Comparison of ENCODE assay signal across 14 cellular contexts in the genomic region with DNA sequence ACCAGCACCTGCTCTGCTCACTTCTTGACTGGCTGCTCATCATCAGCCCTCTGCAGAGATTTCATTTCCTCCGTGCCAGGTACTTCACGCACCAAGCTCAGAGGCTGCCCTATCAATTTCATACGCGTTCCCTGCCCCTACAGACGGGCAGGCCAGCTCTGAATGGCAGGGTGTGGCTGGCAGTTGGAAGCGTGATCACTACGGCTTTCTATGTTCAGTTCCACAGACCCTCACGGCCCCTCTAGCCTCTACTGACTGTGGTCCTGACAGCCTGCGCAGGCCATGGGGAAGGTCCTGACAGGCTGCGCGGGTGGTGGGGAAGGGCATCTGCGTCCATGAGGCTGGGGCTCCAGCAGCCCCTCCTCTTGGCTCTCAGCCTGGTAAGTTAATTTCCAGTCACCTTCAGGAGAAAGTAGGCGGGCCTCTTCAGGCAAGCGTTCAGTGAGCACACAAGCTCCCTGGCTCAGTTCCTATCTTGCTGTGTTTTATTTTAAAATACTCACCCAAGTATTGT.
DNase-seq lines count a peak whose midpoint lies in the region; ATAC-seq, FAIRE-seq and TF ChIP-seq lines count a peak whose summit lies in the region.
"Had no signal": no experiment of that assay in that cellular context is flagged by ENCODE, and none has a peak within 500 bp of the region (broad histone marks: within the 10 kb centered on the region; RNA-seq: fewer than 3 reads in every experiment).

No MANE protein-coding gene starts in this region.

- no peaks in the 10 kb centered on the region for H3K9me3 Mint-ChIP-seq in endodermal cell
- H3K9me3 Mint-ChIP-seq in activated T-helper 17 cell treated with anti-CD3 and anti-CD28 coated beads, Interleukin-2, amount 50 U/mL, for 72 hours: no peaks in the 10 kb centered on the region
- H3K9me3 Mint-ChIP-seq: dendritic cell treated with granulocyte-macrophage colony-stimulating factor and Interleukin-4, amounts not matched to agents 40 ng/mL and 50 ng/mL, for 4 days had no signal

- intact Hi-C loops in pancreas (cut with DNase I): no loop called here

- WGBS in endodermal cell (ENCODE audit: insufficient coverage in 1 of 2, insufficient read length in 1 of 2), 2 experiments: 95 to 97% methylated on average over 11 to 14 of the region's 14 CpGs
- WGBS in pancreas, 2 donors: 29 to 34% methylated on average over 14 of the region's 14 CpGs

- H3K36me3 Mint-ChIP-seq in endodermal cell (ENCODE audit: low read depth): peaks cover 20% of the 10 kb centered on the region
- no peaks in the 10 kb centered on the region for H3K36me3 Mint-ChIP-seq in activated T-helper 17 cell treated with anti-CD3 and anti-CD28 coated beads, Interleukin-2, amount 50 U/mL, for 72 hours (ENCODE audit: low read depth)

- H3K4me3 ChIP-seq in endodermal cell (ENCODE audit: low read length): no peak overlapping the region
- no peak overlapping the region for H3K4me3 ChIP-seq in pancreas
- H3K4me3 ChIP-seq: gastroesophageal sphincter had no signal

- ATAC-seq in pancreas: peak; percentile 67 to 86 (median 74)
- no peak for ATAC-seq in activated T-helper 17 cell treated with anti-CD3 and anti-CD28 coated beads, Interleukin-2, amount 50 U/mL, for 72 hours (replicated peaks)
- no peak for ATAC-seq in GM18858 (IDR thresholded peaks at IDR 0.05; ENCODE audit: unreplicated experiment)
- ATAC-seq in GM18861 (IDR thresholded peaks at IDR 0.05; ENCODE audit: unreplicated experiment): no peak
- ATAC-seq: gastroesophageal sphincter had no signal

- H3K4me3 Mint-ChIP-seq in endodermal cell: no peak overlapping the region
- no peak overlapping the region for H3K4me3 Mint-ChIP-seq in activated T-helper 17 cell treated with anti-CD3 and anti-CD28 coated beads, Interleukin-2, amount 50 U/mL, for 72 hours
- H3K4me3 Mint-ChIP-seq: dendritic cell treated with granulocyte-macrophage colony-stimulating factor and Interleukin-4, amounts not matched to agents 40 ng/mL and 50 ng/mL, for 4 days had no signal

- FAIRE-seq in pancreas (lab: Jason Lieb, UNC): no peak

- no peak overlapping the region for H3K27ac Mint-ChIP-seq in endodermal cell
- H3K27ac Mint-ChIP-seq in activated T-helper 17 cell treated with anti-CD3 and anti-CD28 coated beads, Interleukin-2, amount 50 U/mL, for 72 hours: no peak overlapping the region
- H3K27ac Mint-ChIP-seq: dendritic cell treated with granulocyte-macrophage colony-stimulating factor and Interleukin-4, amounts not matched to agents 40 ng/mL and 50 ng/mL, for 4 days had no signal

- DNase-seq in NCI-H510A (lab: John Stamatoyannopoulos, UW): peak; percentile 79
- DNase-seq in endodermal cell: peak; percentile 40
- peak in 1 of 6 donors; percentile 57 for DNase-seq in pancreas
- DNase-seq in AML-193 (lab: John Stamatoyannopoulos, UW): no peak
- DNase-seq: activated CD4-positive, CD25-positive, alpha-beta regulatory T cell treated with anti-CD3 and anti-CD28 coated beads, Interleukin-2, amount 50 U/mL, for 72 hours; mesendoderm; MV-4-11 had no signal

- H3K9me3 ChIP-seq in endodermal cell (ENCODE audit: control insufficient read depth, low read length) (no peaks in the 10 kb centered on the region), pancreas (no peaks in the 10 kb centered on the region)
- H3K9me3 ChIP-seq: gastroesophageal sphincter had no signal

- H3K27me3 ChIP-seq in endodermal cell (ENCODE audit: control insufficient read depth, insufficient read depth, low read length, poor library complexity, severe bottlenecking) (no peaks in the 10 kb centered on the region), pancreas (no peaks in the 10 kb centered on the region)
- H3K27me3 ChIP-seq: gastroesophageal sphincter had no signal

- peaks cover 9% of the 10 kb centered on the region for H3K4me1 Mint-ChIP-seq in endodermal cell
- no peaks in the 10 kb centered on the region for H3K4me1 Mint-ChIP-seq in activated T-helper 17 cell treated with anti-CD3 and anti-CD28 coated beads, Interleukin-2, amount 50 U/mL, for 72 hours

- H3K36me3 ChIP-seq in endodermal cell (ENCODE audit: control insufficient read depth, insufficient read depth, low read length): peaks cover 6% of the 10 kb centered on the region
- no peaks in the 10 kb centered on the region for H3K36me3 ChIP-seq in pancreas

- no peak overlapping the region for H3K27ac ChIP-seq in endodermal cell (ENCODE audit: low read depth, low read length)
- no peak overlapping the region for H3K27ac ChIP-seq in pancreas
- H3K27ac ChIP-seq: C4-2B, gastroesophageal sphincter had no signal

- TF ChIP-seq CTCF in endodermal cell (conservative IDR thresholded peaks at IDR 0.05) (no peak), pancreas (IDR thresholded peaks at IDR 0.05) (no peak)

- TF ChIP-seq RAD21 in Ishikawa (IDR thresholded peaks at IDR 0.05; ENCODE audit: low read depth): no peak

- no peaks in the 10 kb centered on the region for H3K27me3 Mint-ChIP-seq in endodermal cell (ENCODE audit: insufficient read depth)
- H3K27me3 Mint-ChIP-seq in activated T-helper 17 cell treated with anti-CD3 and anti-CD28 coated beads, Interleukin-2, amount 50 U/mL, for 72 hours: no peaks in the 10 kb centered on the region
- H3K27me3 Mint-ChIP-seq: dendritic cell treated with granulocyte-macrophage colony-stimulating factor and Interleukin-4, amounts not matched to agents 40 ng/mL and 50 ng/mL, for 4 days had no signal

- no peak for TF ChIP-seq EP300 in Ishikawa (IDR thresholded peaks at IDR 0.05; ENCODE audit: borderline replicate concordance)

- no peaks in the 10 kb centered on the region for H3K4me1 ChIP-seq in endodermal cell (ENCODE audit: control insufficient read depth, insufficient read depth, low read length)
- H3K4me1 ChIP-seq in pancreas: peaks cover 0 to 4% (median 4%) of the 10 kb centered on the region in 3 donors

- no peak overlapping the region for H3K9ac ChIP-seq in endodermal cell (ENCODE audit: extremely low read depth, low read length, poor library complexity, severe bottlenecking)

TF ChIP-seq in Ishikawa, 13 proteins besides CTCF, POLR2A, EP300 and RAD21:
- TF ChIP-seq FOXM1 (IDR thresholded peaks at IDR 0.05; ENCODE audit: borderline replicate concordance, low read depth) (no peak), EGR1 (IDR thresholded peaks at IDR 0.05) (no peak), TEAD4 (IDR thresholded peaks at IDR 0.05) (no peak), TCF12 (IDR thresholded peaks at IDR 0.05; ENCODE audit: low read depth) (peak; percentile 16; the same call in 1 of the 2 replicates), NFIC (IDR thresholded peaks at IDR 0.05) (peak; percentile 63), CREB1 (IDR thresholded peaks at IDR 0.05; ENCODE audit: low read depth) (no peak), YY1 (IDR thresholded peaks at IDR 0.05; ENCODE audit: low read depth) (peak; percentile 5; the same call in 1 of the 2 replicates), CEBPB (IDR thresholded peaks at IDR 0.05) (no peak), TAF1 (IDR thresholded peaks at IDR 0.05; ENCODE audit: low read depth) (no peak), ZBTB7A (IDR thresholded peaks at IDR 0.05; ENCODE audit: low read depth) (peak; percentile 92)
- TF ChIP-seq, protein P1, sequence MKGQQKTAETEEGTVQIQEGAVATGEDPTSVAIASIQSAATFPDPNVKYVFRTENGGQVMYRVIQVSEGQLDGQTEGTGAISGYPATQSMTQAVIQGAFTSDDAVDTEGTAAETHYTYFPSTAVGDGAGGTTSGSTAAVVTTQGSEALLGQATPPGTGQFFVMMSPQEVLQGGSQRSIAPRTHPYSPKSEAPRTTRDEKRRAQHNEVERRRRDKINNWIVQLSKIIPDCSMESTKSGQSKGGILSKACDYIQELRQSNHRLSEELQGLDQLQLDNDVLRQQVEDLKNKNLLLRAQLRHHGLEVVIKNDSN (IDR thresholded peaks at IDR 0.05): no peak
- TF ChIP-seq, protein P2, sequence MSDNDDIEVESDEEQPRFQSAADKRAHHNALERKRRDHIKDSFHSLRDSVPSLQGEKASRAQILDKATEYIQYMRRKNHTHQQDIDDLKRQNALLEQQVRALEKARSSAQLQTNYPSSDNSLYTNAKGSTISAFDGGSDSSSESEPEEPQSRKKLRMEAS (IDR thresholded peaks at IDR 0.05): no peak
- TF ChIP-seq, protein P3, sequence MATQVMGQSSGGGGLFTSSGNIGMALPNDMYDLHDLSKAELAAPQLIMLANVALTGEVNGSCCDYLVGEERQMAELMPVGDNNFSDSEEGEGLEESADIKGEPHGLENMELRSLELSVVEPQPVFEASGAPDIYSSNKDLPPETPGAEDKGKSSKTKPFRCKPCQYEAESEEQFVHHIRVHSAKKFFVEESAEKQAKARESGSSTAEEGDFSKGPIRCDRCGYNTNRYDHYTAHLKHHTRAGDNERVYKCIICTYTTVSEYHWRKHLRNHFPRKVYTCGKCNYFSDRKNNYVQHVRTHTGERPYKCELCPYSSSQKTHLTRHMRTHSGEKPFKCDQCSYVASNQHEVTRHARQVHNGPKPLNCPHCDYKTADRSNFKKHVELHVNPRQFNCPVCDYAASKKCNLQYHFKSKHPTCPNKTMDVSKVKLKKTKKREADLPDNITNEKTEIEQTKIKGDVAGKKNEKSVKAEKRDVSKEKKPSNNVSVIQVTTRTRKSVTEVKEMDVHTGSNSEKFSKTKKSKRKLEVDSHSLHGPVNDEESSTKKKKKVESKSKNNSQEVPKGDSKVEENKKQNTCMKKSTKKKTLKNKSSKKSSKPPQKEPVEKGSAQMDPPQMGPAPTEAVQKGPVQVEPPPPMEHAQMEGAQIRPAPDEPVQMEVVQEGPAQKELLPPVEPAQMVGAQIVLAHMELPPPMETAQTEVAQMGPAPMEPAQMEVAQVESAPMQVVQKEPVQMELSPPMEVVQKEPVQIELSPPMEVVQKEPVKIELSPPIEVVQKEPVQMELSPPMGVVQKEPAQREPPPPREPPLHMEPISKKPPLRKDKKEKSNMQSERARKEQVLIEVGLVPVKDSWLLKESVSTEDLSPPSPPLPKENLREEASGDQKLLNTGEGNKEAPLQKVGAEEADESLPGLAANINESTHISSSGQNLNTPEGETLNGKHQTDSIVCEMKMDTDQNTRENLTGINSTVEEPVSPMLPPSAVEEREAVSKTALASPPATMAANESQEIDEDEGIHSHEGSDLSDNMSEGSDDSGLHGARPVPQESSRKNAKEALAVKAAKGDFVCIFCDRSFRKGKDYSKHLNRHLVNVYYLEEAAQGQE (IDR thresholded peaks at IDR 0.05; ENCODE audit: low read depth): no peak

Comparison
In these comparisons a context has a peak if more than half of its experiments do, and no peak if none do; other contexts are left out.
1. DNase-seq: peak in NCI-H510A (single experiment) and endodermal cell (single experiment); none in AML-193 (0 of 2).
2. ATAC-seq: peak in pancreas (4 of 4); none in activated T-helper 17 cell treated with anti-CD3 and anti-CD28 coated beads, Interleukin-2, amount 50 U/mL, for 72 hours (single experiment), GM18858 (single experiment) and GM18861 (single experiment).